ENCODE assay signal across 16 cellular contexts in genomic region chr7:16067695-16068094, GRCh38.
DNase-seq lines count a peak whose midpoint lies in the region; ATAC-seq and TF ChIP-seq lines count a peak whose summit lies in the region.
"Had no signal": no experiment of that assay in that cellular context is flagged by ENCODE, and none has a peak within 500 bp of the region (broad histone marks: within the 10 kb centered on the region; RNA-seq: fewer than 3 reads in every experiment).

No MANE protein-coding gene starts in this region.

- H3K9ac ChIP-seq in endodermal cell (ENCODE audit: extremely low read depth, low read length, poor library complexity, severe bottlenecking): no peak overlapping the region
- H3K9ac ChIP-seq: parathyroid adenoma had no signal

- peak overlapping the region; percentile 45 for H3K4me2 ChIP-seq in osteoblast (ENCODE audit: insufficient read depth, low read length)

- intact Hi-C loops in dorsolateral prefrontal cortex (cut with DNase I): loop anchor here in 1 of 2 donors (5.0 to 10.0 kb wide), 3 partner anchors 765 to 1353 kb away; no protein-coding TSS in a partner anchor

- DNase-seq in H4 (ENCODE audit: low spot score) (peak; percentile 48), NCI-H2081 treated with DMSO at 0.1 percent for 48 hours (lab: John Stamatoyannopoulos, UW) (peak; percentile 75), dorsolateral prefrontal cortex (no peak), osteoblast (ENCODE audit: insufficient read length, low spot score, missing footprints) (no peak), hippocampal formation (lab: John Stamatoyannopoulos, UW) (no peak), endodermal cell (no peak)
- DNase-seq in activated T-cell treated with anti-CD3 and anti-CD28 coated beads, Interleukin-2, amount 50 U/mL, for 72 hours: no peak
- DNase-seq: activated CD8-positive, alpha-beta memory T cell treated with anti-CD3 and anti-CD28 coated beads, Interleukin-2, amount 50 U/mL, for 4 hours; H9; WERI-Rb-1 had no signal

- H3K27me3 ChIP-seq in dorsolateral prefrontal cortex (no peaks in the 10 kb centered on the region), osteoblast (ENCODE audit: insufficient read depth, low read length) (no peaks in the 10 kb centered on the region), endodermal cell (ENCODE audit: control insufficient read depth, insufficient read depth, low read length, poor library complexity, severe bottlenecking) (no peaks in the 10 kb centered on the region)

- no peak for TF ChIP-seq CTCF in dorsolateral prefrontal cortex (IDR thresholded peaks at IDR 0.05 in 54 of 56, conservative IDR thresholded peaks at IDR 0.05 in 2 of 56; ENCODE audit: low read depth in 1 of 56, partially characterized antibody in 56 of 56)
- TF ChIP-seq CTCF in osteoblast (IDR thresholded peaks at IDR 0.05; ENCODE audit: extremely low read depth, low read depth, low read length): no peak
- TF ChIP-seq CTCF in endodermal cell (conservative IDR thresholded peaks at IDR 0.05): no peak

- no peaks in the 10 kb centered on the region for H3K27me3 Mint-ChIP-seq in endodermal cell (ENCODE audit: insufficient read depth)
- H3K27me3 Mint-ChIP-seq in activated T-cell treated with anti-CD3 and anti-CD28 coated beads, Interleukin-2, amount 50 U/mL, for 72 hours (ENCODE audit: low read depth): peaks cover 7% of the 10 kb centered on the region

- H3K4me1 Mint-ChIP-seq in endodermal cell: peaks cover 9% of the 10 kb centered on the region
- H3K4me1 Mint-ChIP-seq in activated T-cell treated with anti-CD3 and anti-CD28 coated beads, Interleukin-2, amount 50 U/mL, for 72 hours (ENCODE audit: low read depth): no peaks in the 10 kb centered on the region
- H3K4me1 Mint-ChIP-seq: B cell; central memory CD8-positive, alpha-beta T cell had no signal

- H3K36me3 ChIP-seq in osteoblast (ENCODE audit: insufficient read depth, low read length) (no peaks in the 10 kb centered on the region), endodermal cell (ENCODE audit: control insufficient read depth, insufficient read depth, low read length) (no peaks in the 10 kb centered on the region)
- H3K36me3 ChIP-seq: WERI-Rb-1 had no signal

- H3K79me2 ChIP-seq in osteoblast (ENCODE audit: insufficient read depth, low read length): no peaks in the 10 kb centered on the region
- H3K79me2 ChIP-seq: parathyroid adenoma had no signal

- no peak overlapping the region for H2AFZ ChIP-seq in osteoblast (ENCODE audit: low read length)
- H2AFZ ChIP-seq: parathyroid adenoma had no signal

- H3K27ac ChIP-seq in dorsolateral prefrontal cortex (peak overlapping the region in 7 of 59 donors; percentile 3 to 54 (median 30)), osteoblast (ENCODE audit: low read depth, low read length) (no peak overlapping the region), endodermal cell (ENCODE audit: low read depth, low read length) (no peak overlapping the region)
- H3K27ac ChIP-seq: parathyroid adenoma, WERI-Rb-1 had no signal

- ATAC-seq in GM21423 (IDR thresholded peaks at IDR 0.05; ENCODE audit: unreplicated experiment): no peak
- ATAC-seq in activated T-cell treated with anti-CD3 and anti-CD28 coated beads, Interleukin-2, amount 50 U/mL, for 72 hours (replicated peaks in 1 of 2): no peak

- H3K4me3 Mint-ChIP-seq in endodermal cell: no peak overlapping the region
- no peak overlapping the region for H3K4me3 Mint-ChIP-seq in activated T-cell treated with anti-CD3 and anti-CD28 coated beads, Interleukin-2, amount 50 U/mL, for 72 hours
- H3K4me3 Mint-ChIP-seq: activated naive CD8-positive, alpha-beta T cell; B cell; central memory CD8-positive, alpha-beta T cell; mesothelial cell of epicardium had no signal

- H3K9me3 ChIP-seq in osteoblast (ENCODE audit: low read depth, low read length): no peaks in the 10 kb centered on the region
- H3K9me3 ChIP-seq in endodermal cell (ENCODE audit: control insufficient read depth, low read length): no peaks in the 10 kb centered on the region

- 73 to 81% methylated on average over 5 to 7 of the region's 7 CpGs for WGBS in endodermal cell (ENCODE audit: insufficient coverage in 1 of 2, insufficient read length in 1 of 2), 2 experiments

- H3K36me3 Mint-ChIP-seq in endodermal cell (ENCODE audit: low read depth): no peaks in the 10 kb centered on the region
- H3K36me3 Mint-ChIP-seq in activated T-cell treated with anti-CD3 and anti-CD28 coated beads, Interleukin-2, amount 50 U/mL, for 72 hours (ENCODE audit: insufficient read depth in 2 of 2): no peaks in the 10 kb centered on the region
- H3K36me3 Mint-ChIP-seq: activated naive CD8-positive, alpha-beta T cell; mesothelial cell of epicardium had no signal

- H3K4me3 ChIP-seq in dorsolateral prefrontal cortex: peak overlapping the region in 37 of 59 donors; percentile 0 to 51 (median 31)
- H3K4me3 ChIP-seq in osteoblast (ENCODE audit: insufficient read depth, low read length): peak overlapping the region; percentile 28
- no peak overlapping the region for H3K4me3 ChIP-seq in endodermal cell (ENCODE audit: low read length)

- no peaks in the 10 kb centered on the region for H4K20me1 ChIP-seq in osteoblast (ENCODE audit: insufficient read depth, low read length)

- no peaks in the 10 kb centered on the region for H3K9me3 Mint-ChIP-seq in endodermal cell
- no peaks in the 10 kb centered on the region for H3K9me3 Mint-ChIP-seq in activated T-cell treated with anti-CD3 and anti-CD28 coated beads, Interleukin-2, amount 50 U/mL, for 72 hours
- H3K9me3 Mint-ChIP-seq: central memory CD8-positive, alpha-beta T cell; H9; mesothelial cell of epicardium had no signal

- peaks cover 35% of the 10 kb centered on the region for H3K4me1 ChIP-seq in osteoblast (ENCODE audit: insufficient read depth, low read length)
- no peaks in the 10 kb centered on the region for H3K4me1 ChIP-seq in endodermal cell (ENCODE audit: control insufficient read depth, insufficient read depth, low read length)
- H3K4me1 ChIP-seq: parathyroid adenoma had no signal

- H3K27ac Mint-ChIP-seq in endodermal cell: no peak overlapping the region
- H3K27ac Mint-ChIP-seq in activated T-cell treated with anti-CD3 and anti-CD28 coated beads, Interleukin-2, amount 50 U/mL, for 72 hours: no peak overlapping the region
- H3K27ac Mint-ChIP-seq: activated naive CD8-positive, alpha-beta T cell; B cell; mesothelial cell of epicardium had no signal

Comparison
In these comparisons a context has a peak if more than half of its experiments do, and no peak if none do; other contexts are left out.
1. DNase-seq: peak in H4 (single experiment) and NCI-H2081 treated with DMSO at 0.1 percent for 48 hours (single experiment); none in dorsolateral prefrontal cortex (0 of 10), osteoblast (single experiment), hippocampal formation (0 of 2), endodermal cell (single experiment) and activated T-cell treated with anti-CD3 and anti-CD28 coated beads, Interleukin-2, amount 50 U/mL, for 72 hours (0 of 2).